8 cellular contexts compared by ENCODE assay signal in the genomic region with DNA sequence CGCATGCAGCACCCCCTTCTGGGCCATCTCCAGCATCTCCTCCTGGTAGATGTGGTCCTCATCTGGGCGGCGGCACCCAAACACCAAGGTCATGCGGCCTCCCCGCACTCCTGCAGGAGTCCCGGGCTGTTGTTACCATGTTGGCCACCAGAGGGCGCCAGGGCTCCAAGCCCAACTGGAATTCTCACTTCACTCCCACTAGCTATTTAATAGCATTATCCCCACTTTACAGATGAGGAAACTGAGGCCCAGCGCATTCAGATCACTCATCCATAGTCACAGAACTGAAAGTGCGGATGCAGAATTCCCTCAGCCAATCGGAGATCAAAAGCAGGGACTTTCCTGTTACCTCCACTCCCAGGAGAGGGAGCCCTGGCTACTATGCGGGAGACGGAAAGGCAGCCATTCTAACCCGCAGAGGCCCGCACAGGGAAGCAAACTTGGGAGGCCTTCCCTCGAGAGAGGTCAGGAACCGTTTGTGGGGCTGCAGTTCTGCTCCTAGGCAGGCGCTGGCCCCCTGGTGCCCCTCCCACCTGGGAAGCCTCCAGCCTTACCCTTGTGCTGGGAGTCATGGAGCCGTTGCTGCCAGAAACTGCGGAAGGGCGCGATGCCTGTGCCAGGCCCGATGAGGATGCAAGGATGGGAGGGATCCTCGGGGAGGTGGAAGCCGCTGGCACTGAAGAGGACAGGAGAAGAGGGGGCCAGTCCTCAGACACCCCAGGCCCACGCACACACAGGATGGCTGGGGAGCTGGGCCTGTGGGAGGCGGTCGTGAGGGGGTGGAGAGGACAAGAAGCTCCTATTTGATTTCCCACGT. TPM values are rescaled to one million over a fixed set of nuclear protein-coding genes. Genes with fewer than 3 reads are reported as not detected.
DNase-seq lines count a peak whose midpoint lies in the region; ATAC-seq and TF ChIP-seq lines count a peak whose summit lies in the region.

No MANE protein-coding gene starts in this region.

- H3K36me3 Mint-ChIP-seq in T-helper 2 cell treated with Interferon-gamma antibody and Interleukin-4, amounts not matched to agents 5 μg/mL and 100 μg/mL, for 36 hours (ENCODE audit: low read depth) = no peaks in the 10 kb centered on the region

- peak overlapping the region; percentile 39 for H2AFZ ChIP-seq in IMR-90 (replicated peaks; ENCODE audit: low read length, poor library complexity)

- peak; percentile 67 for TF ChIP-seq RAD21 in IMR-90 (IDR thresholded peaks at IDR 0.05; ENCODE audit: low read length)

- no peak overlapping the region for H2BK5ac ChIP-seq in IMR-90 (ENCODE audit: low read depth, low read length, poor library complexity, severe bottlenecking)

- CTCF ChIA-PET in IMR-90 (lab: Yijun Ruan, JAX) = interaction anchor here (0.6 to 4.2 kb wide), 3 partner anchors 105 to 122 kb away, joined by 3 to 32 read pairs (median 3); no protein-coding TSS in a partner anchor

- no peaks in the 10 kb centered on the region for H3K9me3 ChIP-seq in DOHH2 (ENCODE audit: control insufficient read depth, insufficient read depth, low read length)
- no peaks in the 10 kb centered on the region for H3K9me3 ChIP-seq in IMR-90 (ENCODE audit: control insufficient read depth, insufficient read depth, low read length)
- H3K9me3 ChIP-seq in ascending aorta = no peaks in the 10 kb centered on the region

- H4K8ac ChIP-seq in IMR-90 (ENCODE audit: low read depth in 2 of 2, low read length in 2 of 2) = no peak overlapping the region

- no peaks in the 10 kb centered on the region for H3K79me1 ChIP-seq in IMR-90 (ENCODE audit: low read depth in 1 of 2, low read length in 2 of 2)

- H3K56ac ChIP-seq in IMR-90 (ENCODE audit: extremely low read depth, insufficient read depth, low read length) = no peak overlapping the region

- no peaks in the 10 kb centered on the region for H4K20me1 ChIP-seq in DOHH2 (ENCODE audit: control insufficient read depth, insufficient read depth, low read depth, low read length)
- no peaks in the 10 kb centered on the region; the same call in 1 of the 2 replicates for H4K20me1 ChIP-seq in IMR-90 (ENCODE audit: insufficient read depth, low read length)

- no peak overlapping the region for H4K5ac ChIP-seq in IMR-90 (ENCODE audit: low read depth, low read length)

- H3K4me1 Mint-ChIP-seq in T-helper 2 cell treated with Interferon-gamma antibody and Interleukin-4, amounts not matched to agents 5 μg/mL and 100 μg/mL, for 36 hours (ENCODE audit: low read depth) = no peaks in the 10 kb centered on the region

- WGBS in IMR-90 (ENCODE audit: extremely low coverage in 2 of 2, insufficient read length in 1 of 2), 2 experiments = 13% methylated on average over 4 of the region's 28 CpGs; no CpG with 5 or more reads in 1 of the 2 experiments

- no peak overlapping the region for H3K9ac ChIP-seq in IMR-90 (ENCODE audit: low read depth, low read length)

- H3K27me3 Mint-ChIP-seq in T-helper 2 cell treated with Interferon-gamma antibody and Interleukin-4, amounts not matched to agents 5 μg/mL and 100 μg/mL, for 36 hours (ENCODE audit: low read depth) = no peaks in the 10 kb centered on the region

- H3K27me3 ChIP-seq in DOHH2 (ENCODE audit: control insufficient read depth, low read length) = no peaks in the 10 kb centered on the region
- H3K27me3 ChIP-seq in IMR-90 (ENCODE audit: control insufficient read depth, insufficient read depth, low read length) = no peaks in the 10 kb centered on the region; the same call in 1 of the 2 replicates
- H3K27me3 ChIP-seq in ascending aorta = no peaks in the 10 kb centered on the region

- H3K4me3 ChIP-seq in DOHH2 (ENCODE audit: low read length) (no peak overlapping the region), IMR-90 (ENCODE audit: insufficient read depth, low read depth, low read length) (no peak overlapping the region), ascending aorta (no peak overlapping the region)

- peak; percentile 14 for DNase-seq in IMR-90
- DNase-seq in T-helper 2 cell treated with Interferon-gamma antibody and Interleukin-4, amounts not matched to agents 5 μg/mL and 100 μg/mL, for 36 hours (ENCODE audit: low spot score) = peak; percentile 42
- DNase-seq in ascending aorta (ENCODE audit: low spot score in 2 of 2) = peak in 1 of 2 donors; percentile 70
- peak; percentile 76 for DNase-seq in iPS-NIHi11 (ENCODE audit: low spot score)
- DNase-seq in stimulated activated CD4-positive, alpha-beta T cell treated with anti-CD3 and anti-CD28 coated beads, Interleukin-12 subunit alpha, Interleukin-12 subunit beta, amount 100 ng/mL, for 48 hours (ENCODE audit: low read depth in 2 of 3, low spot score in 1 of 3) = peak; percentile 54 to 78 (median 65)

- H2AK5ac ChIP-seq in IMR-90 (ENCODE audit: low read depth, low read length) = no peak overlapping the region

- no peak overlapping the region for H2BK20ac ChIP-seq in IMR-90 (ENCODE audit: low read depth, low read length)

- H3K9me1 ChIP-seq in IMR-90 (ENCODE audit: insufficient read depth, low read length) = no peaks in the 10 kb centered on the region

- H3K4ac ChIP-seq in IMR-90 (ENCODE audit: low read depth, low read length) = no peak overlapping the region

- no peak overlapping the region for H3K14ac ChIP-seq in IMR-90 (replicated peaks; ENCODE audit: low read depth, low read length)

- no peak overlapping the region for H2AK9ac ChIP-seq in IMR-90 (replicated peaks; ENCODE audit: low read depth, low read length, poor library complexity)

- H3F3A ChIP-seq in DOHH2 (ENCODE audit: control insufficient read depth, insufficient read depth) = no peaks in the 10 kb centered on the region

- POLR2A ChIA-PET in IMR-90 (lab: Charles Lee; ENCODE audit: unreplicated experiment) = no interaction called here

- H3K18ac ChIP-seq in IMR-90 (ENCODE audit: low read depth, low read length) = no peak overlapping the region

- dilution Hi-C loops in IMR-90 (cut with HindIII; ENCODE audit: low sequenced_read_pairs, unreplicated experiment) = no loop called here

- H3K4me3 Mint-ChIP-seq in T-helper 2 cell treated with Interferon-gamma antibody and Interleukin-4, amounts not matched to agents 5 μg/mL and 100 μg/mL, for 36 hours = no peak overlapping the region

- H3K27ac Mint-ChIP-seq in T-helper 2 cell treated with Interferon-gamma antibody and Interleukin-4, amounts not matched to agents 5 μg/mL and 100 μg/mL, for 36 hours = no peak overlapping the region

- H3K9me2 ChIP-seq in DOHH2 (replicated peaks; ENCODE audit: control insufficient read depth, low read length) = no peaks in the 10 kb centered on the region

- in situ Hi-C loops in IMR-90 (cut with MboI; ENCODE audit: low sequenced_read_pairs) = loop anchor here (5.0 to 25.0 kb wide), 2 partner anchors 122 to 523 kb away; no protein-coding TSS in a partner anchor

- no peak overlapping the region for H3K23ac ChIP-seq in IMR-90 (ENCODE audit: low read depth, low read length)

- H2BK120ac ChIP-seq in IMR-90 (ENCODE audit: low read depth, low read length) = no peak overlapping the region

- ATAC-seq in IMR-90 (ENCODE audit: low read depth) (peak; percentile 75), GM18907 (IDR thresholded peaks at IDR 0.05; ENCODE audit: unreplicated experiment) (no peak), GM18517 (IDR thresholded peaks at IDR 0.05; ENCODE audit: unreplicated experiment) (no peak)

- TF ChIP-seq POLR2A in IMR-90 (IDR thresholded peaks at IDR 0.05; ENCODE audit: low read depth, low read length) = no peak

- H3K79me2 ChIP-seq in DOHH2 (ENCODE audit: control insufficient read depth, low read length) = no peaks in the 10 kb centered on the region

- H4K91ac ChIP-seq in IMR-90 (ENCODE audit: insufficient read depth, low read depth, low read length) = no peak overlapping the region

- no peaks in the 10 kb centered on the region for H3K4me1 ChIP-seq in DOHH2 (ENCODE audit: control insufficient read depth, low read length)
- H3K4me1 ChIP-seq in IMR-90 (ENCODE audit: control insufficient read depth, insufficient read depth, low read length) = no peaks in the 10 kb centered on the region
- no peaks in the 10 kb centered on the region for H3K4me1 ChIP-seq in ascending aorta

- H3K27ac ChIP-seq in DOHH2 (ENCODE audit: low read depth, low read length) = no peak overlapping the region
- no peak overlapping the region for H3K27ac ChIP-seq in IMR-90 (ENCODE audit: insufficient read depth, low read length)
- no peak overlapping the region for H3K27ac ChIP-seq in ascending aorta

- no peak overlapping the region for H3K4me2 ChIP-seq in DOHH2 (ENCODE audit: low read length)
- H3K4me2 ChIP-seq in IMR-90 (ENCODE audit: low read depth, low read length) = no peak overlapping the region

- BruUV-seq in IMR-90 (replicated peaks; lab: Mats Ljungman, UMichigan) = no TSS peak

- H3K36me3 ChIP-seq in DOHH2 (ENCODE audit: control insufficient read depth, low read length) = no peaks in the 10 kb centered on the region
- H3K36me3 ChIP-seq in IMR-90 (ENCODE audit: control insufficient read depth, insufficient read depth, low read length) = no peaks in the 10 kb centered on the region
- H3K36me3 ChIP-seq in ascending aorta = no peaks in the 10 kb centered on the region

- intact Hi-C loops in IMR-90 (cut with micrococcal nuclease) (loop anchor here (1.0 kb wide), 1 partner anchor 120 kb away; no protein-coding TSS in a partner anchor), ascending aorta (cut with DNase I) (loop anchor here (1.0 kb wide), 1 partner anchor 120 kb away; no protein-coding TSS in a partner anchor)

- H3K9me3 Mint-ChIP-seq in T-helper 2 cell treated with Interferon-gamma antibody and Interleukin-4, amounts not matched to agents 5 μg/mL and 100 μg/mL, for 36 hours = no peaks in the 10 kb centered on the region

- H2BK15ac ChIP-seq in IMR-90 (ENCODE audit: low read depth, low read length) = no peak overlapping the region

- peak; percentile 94 for TF ChIP-seq CTCF in DOHH2 (IDR thresholded peaks at IDR 0.05; ENCODE audit: low read depth, low read length, poor library complexity, severe bottlenecking)
- peak; percentile 74 for TF ChIP-seq CTCF in IMR-90 (conservative IDR thresholded peaks at IDR 0.05; ENCODE audit: low read depth, low read length)
- peak; percentile 51 to 85 (median 77) for TF ChIP-seq CTCF in ascending aorta (IDR thresholded peaks at IDR 0.05)

TF ChIP-seq in IMR-90, 13 proteins besides CTCF, POLR2A, EP300 and RAD21:
- TF ChIP-seq BHLHE40 (IDR thresholded peaks at IDR 0.05; ENCODE audit: low read depth, low read length) (no peak), SMC3 (IDR thresholded peaks at IDR 0.05; ENCODE audit: low read depth, low read length) (peak; percentile 79)

RNA-seq across cellular contexts. Expression of a gene that starts 40.1 kb away (rescaled TPM):
- total RNA-seq in IMR-90 (2012; rRNA removed) (under 0.01 TPM in 1 of 2 replicates, not detected in the other), ascending aorta (not detected)
- polyA plus RNA-seq in IMR-90 (2012; rRNA removed) = 0.03 TPM in 1 of 2 replicates, not detected in the other
- polyA plus RNA-seq in IMR-90 (2012; cell fraction: cytosol; rRNA removed) = 0.01 TPM in 1 of 2 replicates, not detected in the other
- polyA plus RNA-seq in IMR-90 (2012; cell fraction: nucleus; rRNA removed; ENCODE audit: low replicate concordance) = 0.03 TPM in 1 of 2 replicates, not detected in the other
